ENCODE assay signal across 9 cellular contexts in genomic region chr21:44914176-44914874, GRCh38. TPM values are rescaled to one million over a fixed set of nuclear protein-coding genes. Genes with fewer than 3 reads are reported as not detected.
DNase-seq lines count a peak whose midpoint lies in the region; ATAC-seq, FAIRE-seq and TF ChIP-seq lines count a peak whose summit lies in the region.
"Had no signal": no experiment of that assay in that cellular context is flagged by ENCODE, and none has a peak within 500 bp of the region (broad histone marks: within the 10 kb centered on the region; RNA-seq: fewer than 3 reads in every experiment).

No MANE protein-coding gene starts in this region.

- POLR2A ChIA-PET in A549 (lab: Yijun Ruan, JAX) = no interaction called here

- no peaks in the 10 kb centered on the region for H3K9me3 ChIP-seq in A549

- ATAC-seq in A549 (no peak), GM21576 (IDR thresholded peaks at IDR 0.05; ENCODE audit: unreplicated experiment) (peak; percentile 59)

- peaks cover 49% of the 10 kb centered on the region for H3K4me1 ChIP-seq in A549

- DNase-seq in A549 (ENCODE audit: low read depth in 1 of 2, low spot score in 1 of 2) (no peak), T-helper 2 cell (peak in 3 of 5 experiments; percentile 27 to 91 (median 74)), cardiac septum (ENCODE audit: low spot score) (peak; percentile 93), coronary artery (ENCODE audit: low spot score) (no peak), NCI-H345 treated with DMSO at 0.1 percent for 48 hours (lab: John Stamatoyannopoulos, UW; ENCODE audit: unreplicated experiment) (no peak), NCI-H2107 (lab: John Stamatoyannopoulos, UW) (no peak), lower leg skin (ENCODE audit: low spot score in 2 of 2) (no peak)

- TF ChIP-seq CTCF in A549 (IDR thresholded peaks at IDR 0.05) (no peak), coronary artery (IDR thresholded peaks at IDR 0.05) (no peak), lower leg skin (IDR thresholded peaks at IDR 0.05) (no peak)

- 85% methylated on average over 11 of the region's 18 CpGs for WGBS in A549 (ENCODE audit: missing lambda C conversion rate)
- WGBS in lower leg skin, 2 donors = 79 to 88% methylated on average over 18 of the region's 18 CpGs

- TF ChIP-seq POLR2A in A549 (IDR thresholded peaks at IDR 0.05; ENCODE audit: low read length) (no peak), lower leg skin (IDR thresholded peaks at IDR 0.05) (no peak)

- CTCF ChIA-PET in A549 (lab: Yijun Ruan, JAX) = interaction anchor here (1.0 to 2.1 kb wide), 4 partner anchors 13 to 113 kb away, joined by 3 to 6 read pairs (median 4); partner anchors contain the start of gene UBE2G2

- no peak for TF ChIP-seq EP300 in A549 (IDR thresholded peaks at IDR 0.05)

- H3K4me3 ChIP-seq in A549 (no peak overlapping the region), coronary artery (no peak overlapping the region), lower leg skin (ENCODE audit: low read depth, poor library complexity, severe bottlenecking) (no peak overlapping the region)

- no peak overlapping the region for H3K4me2 ChIP-seq in A549

- H3K27ac ChIP-seq in A549 (peak overlapping the region; percentile 50 to 76; a peak in 5 of 6 replicates), coronary artery (no peak overlapping the region)
- H3K27ac ChIP-seq: epithelial cell of prostate had no signal

- no peak for FAIRE-seq in A549 (lab: Jason Lieb, UNC)

- intact Hi-C loops in cardiac septum (cut with DNase I) = no loop called here
- intact Hi-C loops in lower leg skin (cut with DNase I; ENCODE audit: low total_unique reads) = no loop called here

- TF ChIP-seq RAD21 in A549 (conservative IDR thresholded peaks at IDR 0.05 in 1 of 2, IDR thresholded peaks at IDR 0.05 in 1 of 2) = no peak

TF ChIP-seq in A549, 52 proteins besides CTCF, POLR2A, EP300 and RAD21:
- TF ChIP-seq NFE2L2 (conservative IDR thresholded peaks at IDR 0.05; ENCODE audit: low read length) (no peak), POLR2AphosphoS2 (conservative IDR thresholded peaks at IDR 0.05; ENCODE audit: low read length) (no peak), FOSL2 (IDR thresholded peaks at IDR 0.05) (no peak), FOSL2 (CRISPR knock-in tag; IDR thresholded peaks at IDR 0.05) (no peak), ELK1 (IDR thresholded peaks at IDR 0.05; ENCODE audit: low read depth, low read length) (no peak), CHD4 (IDR thresholded peaks at IDR 0.05; ENCODE audit: borderline replicate concordance) (no peak), CEBPB (IDR thresholded peaks at IDR 0.05) (no peak), ATOH8 (CRISPR knock-in tag; IDR thresholded peaks at IDR 0.05; ENCODE audit: low read depth) (no peak), MYC (IDR thresholded peaks at IDR 0.05; ENCODE audit: borderline replicate concordance, low read length) (no peak), JUN (IDR thresholded peaks at IDR 0.05) (no peak), EHF (CRISPR knock-in tag; IDR thresholded peaks at IDR 0.05) (no peak)

RNA-seq across cellular contexts. Expression of gene ITGB2, which starts 6.4 kb away (rescaled TPM):
- polyA plus RNA-seq in A549 (2011; rRNA removed) = 0.59 and 0.62 TPM in 2 replicates
- 0.27 and 0.32 TPM in 2 replicates for polyA plus RNA-seq in A549 (2012; cell fraction: cytosol; rRNA removed)
- 0.65 and 1.1 TPM in 2 replicates for polyA plus RNA-seq in A549 (2012; cell fraction: nucleus; rRNA removed)
- 0.34 to 0.54 TPM (median 0.46 TPM) in 3 replicates for polyA plus RNA-seq in A549 (2017; fragmentation: RNase III; extraction: RNeasy Plus Mini Kit Qiagen cat#74134 plus additional on column Dnase treatment)
- polyA minus RNA-seq in A549 (2011; rRNA and poly(A)+ RNA removed) = 0.29 and 1.1 TPM in 2 replicates
- 11.5 TPM for total RNA-seq in cardiac septum
- 10 to 100 TPM; 18.4 to 40.7 (median 20.4) TPM for total RNA-seq in lower leg skin

RNA-seq across cellular contexts. Expression of gene SLX9, which starts 25.5 kb away (rescaled TPM):
- polyA plus RNA-seq in A549 (2011; rRNA removed) (12.7 and 26.9 TPM in 2 replicates), A549 (2017; fragmentation: RNase III; extraction: RNeasy Plus Mini Kit Qiagen cat#74134 plus additional on column Dnase treatment) (40.4 to 43.1 TPM (median 40.6 TPM) in 3 replicates)
- 46.9 and 53.8 TPM in 2 replicates for polyA plus RNA-seq in A549 (2012; cell fraction: cytosol; rRNA removed)
- 34.0 and 36.1 TPM in 2 replicates for polyA plus RNA-seq in A549 (2012; cell fraction: nucleus; rRNA removed)
- polyA minus RNA-seq in A549 (2011; rRNA and poly(A)+ RNA removed) = 6.0 and 9.4 TPM in 2 replicates
- total RNA-seq in cardiac septum (35.8 TPM), lower leg skin (10 to 100 TPM; 19.0 to 36.4 (median 31.6) TPM)

RNA-seq across cellular contexts. Expression of gene PTTG1IP, which starts 40.8 kb away (rescaled TPM):
- 97.6 and 99.4 TPM in 2 replicates for polyA plus RNA-seq in A549 (2011; rRNA removed)
- 49.3 and 65.6 TPM in 2 replicates for polyA plus RNA-seq in A549 (2012; cell fraction: cytosol; rRNA removed)
- 52.1 and 60.9 TPM in 2 replicates for polyA plus RNA-seq in A549 (2012; cell fraction: nucleus; rRNA removed)
- polyA plus RNA-seq in A549 (2017; fragmentation: RNase III; extraction: RNeasy Plus Mini Kit Qiagen cat#74134 plus additional on column Dnase treatment) = 93.2 to 103 TPM (median 98.7 TPM) in 3 replicates
- 51.4 and 52.1 TPM in 2 replicates for polyA minus RNA-seq in A549 (2011; rRNA and poly(A)+ RNA removed)
- total RNA-seq in cardiac septum = 194 TPM
- total RNA-seq in lower leg skin = 100 to 1,000 TPM; 110 to 193 (median 133) TPM

Comparison
In these comparisons a context has a peak if more than half of its experiments do, and no peak if none do; other contexts are left out.
1. DNase-seq: peak in T-helper 2 cell (3 of 5) and cardiac septum (single experiment); none in A549 (0 of 2), coronary artery (single experiment), NCI-H345 treated with DMSO at 0.1 percent for 48 hours (single experiment), NCI-H2107 (single experiment) and lower leg skin (0 of 2).
2. H3K27ac ChIP-seq: peak in A549 (2 of 2); none in coronary artery (0 of 2).